Comparison of ENCODE assay signal across 1 cellular context in genomic region chr12:57222286-57223190, GRCh38.
TF ChIP-seq lines count a peak whose summit lies in the region.

No MANE protein-coding gene starts in this region.

TF ChIP-seq in WTC11, 78 proteins besides CTCF, POLR2A, EP300 and RAD21 (continued from another document):
- no peak for TF ChIP-seq AR (CRISPR knock-in tag; IDR thresholded peaks at IDR 0.05)
- TF ChIP-seq ZNF532 (CRISPR knock-in tag; IDR thresholded peaks at IDR 0.05; ENCODE audit: borderline replicate concordance) = no peak
- TF ChIP-seq RORB (CRISPR knock-in tag; IDR thresholded peaks at IDR 0.05) = no peak
- TF ChIP-seq GTF2I (CRISPR knock-in tag; conservative IDR thresholded peaks at IDR 0.05) = no peak
- no peak for TF ChIP-seq ZBTB21 (CRISPR knock-in tag; IDR thresholded peaks at IDR 0.05; ENCODE audit: borderline replicate concordance)
- TF ChIP-seq SP1 (CRISPR knock-in tag; conservative IDR thresholded peaks at IDR 0.05) = no peak
- TF ChIP-seq E2F1 (CRISPR knock-in tag; IDR thresholded peaks at IDR 0.05) = no peak
- TF ChIP-seq IRF2 (CRISPR knock-in tag; IDR thresholded peaks at IDR 0.05; ENCODE audit: borderline replicate concordance, low read depth) = no peak
- no peak for TF ChIP-seq NR1H2 (CRISPR knock-in tag; IDR thresholded peaks at IDR 0.05)
